Comparison of ENCODE assay signal across 8 cellular contexts in the genomic region with DNA sequence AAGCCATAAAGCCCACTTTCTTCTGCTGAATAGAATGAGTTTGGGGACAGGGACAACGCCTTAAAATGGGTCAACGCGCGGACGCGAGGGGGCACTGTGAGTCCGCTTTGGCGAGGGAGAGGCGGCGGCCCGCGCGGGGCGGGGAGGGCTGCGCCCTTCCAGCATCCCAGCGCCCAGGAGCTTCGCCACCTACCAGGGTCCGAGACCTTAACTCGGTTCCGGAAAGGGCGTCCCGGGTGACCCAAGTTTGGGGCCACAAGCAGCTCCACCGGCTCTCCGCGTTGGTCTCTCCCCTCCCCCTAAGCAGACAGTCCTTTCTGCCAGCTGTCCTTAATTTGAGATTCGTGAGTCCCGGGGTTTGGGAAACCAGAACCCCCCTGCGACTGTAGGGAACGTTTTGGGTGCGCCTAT. TPM values are rescaled to one million over a fixed set of nuclear protein-coding genes. Genes with fewer than 3 reads are reported as not detected.
DNase-seq lines count a peak whose midpoint lies in the region; ATAC-seq and TF ChIP-seq lines count a peak whose summit lies in the region.

No MANE protein-coding gene starts in this region.

- DNase-seq in DMS53 (lab: John Stamatoyannopoulos, UW) (peak; percentile 77), GM23338 (ENCODE audit: low spot score) (peak; percentile 75), NCI-H1105 (lab: John Stamatoyannopoulos, UW) (peak; percentile 38), mucosa of gallbladder (ENCODE audit: low spot score) (peak; percentile 74), superior temporal gyrus (ENCODE audit: extremely low spot score) (peak; percentile 75), immature natural killer cell (no peak)

- H3K79me2 ChIP-seq in GM23338 (replicated peaks; ENCODE audit: insufficient read depth): no peaks in the 10 kb centered on the region

- H3K9me2 ChIP-seq in GM23338 (ENCODE audit: insufficient read depth): no peaks in the 10 kb centered on the region

- H3K36me3 ChIP-seq in GM23338 (ENCODE audit: insufficient read depth): no peaks in the 10 kb centered on the region

- H3K9me3 Mint-ChIP-seq in GM23338 (no peaks in the 10 kb centered on the region), immature natural killer cell (peaks cover 0 to 3% (median 0%) of the 10 kb centered on the region in 6 donors)

- H3K27ac ChIP-seq in GM23338 (ENCODE audit: low read depth): no peak overlapping the region

- peak overlapping the region; percentile 62 for H3K4me3 ChIP-seq in GM23338
- peak overlapping the region; percentile 37 for H3K4me3 ChIP-seq in WI38 (ENCODE audit: low read depth, low read length)

- ATAC-seq in GM23338 (peak; percentile 52), esophagus mucosa (peak; percentile 64)

- H3K4me1 Mint-ChIP-seq in GM23338: peaks cover 29% of the 10 kb centered on the region
- H3K4me1 Mint-ChIP-seq in immature natural killer cell: no peaks in the 10 kb centered on the region

- H3K4me2 ChIP-seq in GM23338: peak overlapping the region; percentile 91

- peak; percentile 76 to 96 for TF ChIP-seq CTCF in GM23338 (conservative IDR thresholded peaks at IDR 0.05; ENCODE audit: low read depth in 2 of 2)
- peak; percentile 56 for TF ChIP-seq CTCF in WI38 (IDR thresholded peaks at IDR 0.05; ENCODE audit: low read depth, low read length)

- H3K36me3 Mint-ChIP-seq in GM23338 (ENCODE audit: low read depth): no peaks in the 10 kb centered on the region
- H3K36me3 Mint-ChIP-seq in immature natural killer cell: no peaks in the 10 kb centered on the region

- peaks cover 100% of the 10 kb centered on the region for H3K27me3 ChIP-seq in GM23338 (ENCODE audit: insufficient read depth)

- H3F3A ChIP-seq in GM23338 (replicated peaks; ENCODE audit: low read depth): peaks cover 5% of the 10 kb centered on the region; the same call in 1 of the 2 replicates

- H4K20me1 ChIP-seq in GM23338 (replicated peaks; ENCODE audit: insufficient read depth): peaks cover 24% of the 10 kb centered on the region

- no peak overlapping the region for H2AFZ ChIP-seq in GM23338

- peaks cover 90% of the 10 kb centered on the region for H3K27me3 Mint-ChIP-seq in GM23338 (ENCODE audit: insufficient read depth, low read depth, poor library complexity)
- H3K27me3 Mint-ChIP-seq in immature natural killer cell (ENCODE audit: low read depth in 3 of 3): peaks cover 10 to 21% (median 17%) of the 10 kb centered on the region in 3 donors

- H3K4me1 ChIP-seq in GM23338 (ENCODE audit: insufficient read depth): peaks cover 20% of the 10 kb centered on the region; the same call in 1 of the 2 replicates

- H3K4me3 Mint-ChIP-seq in GM23338 (peak overlapping the region; percentile 71), immature natural killer cell (peak overlapping the region in 1 of 5 donors; percentile 33)

- H3K27ac Mint-ChIP-seq in GM23338: no peak overlapping the region
- H3K27ac Mint-ChIP-seq in immature natural killer cell: no peak overlapping the region

TF ChIP-seq in GM23338, 12 proteins besides CTCF, POLR2A, EP300 and RAD21:
- no peak for TF ChIP-seq ZNF114 (CRISPR knock-in tag; IDR thresholded peaks at IDR 0.05)
- no peak for TF ChIP-seq STAT1 (IDR thresholded peaks at IDR 0.05; ENCODE audit: unreplicated experiment)
- no peak for TF ChIP-seq POLR2AphosphoS5 (IDR thresholded peaks at IDR 0.05; ENCODE audit: low read depth)
- no peak for TF ChIP-seq NANOG (IDR thresholded peaks at IDR 0.05; ENCODE audit: borderline replicate concordance)
- TF ChIP-seq, protein P1, sequence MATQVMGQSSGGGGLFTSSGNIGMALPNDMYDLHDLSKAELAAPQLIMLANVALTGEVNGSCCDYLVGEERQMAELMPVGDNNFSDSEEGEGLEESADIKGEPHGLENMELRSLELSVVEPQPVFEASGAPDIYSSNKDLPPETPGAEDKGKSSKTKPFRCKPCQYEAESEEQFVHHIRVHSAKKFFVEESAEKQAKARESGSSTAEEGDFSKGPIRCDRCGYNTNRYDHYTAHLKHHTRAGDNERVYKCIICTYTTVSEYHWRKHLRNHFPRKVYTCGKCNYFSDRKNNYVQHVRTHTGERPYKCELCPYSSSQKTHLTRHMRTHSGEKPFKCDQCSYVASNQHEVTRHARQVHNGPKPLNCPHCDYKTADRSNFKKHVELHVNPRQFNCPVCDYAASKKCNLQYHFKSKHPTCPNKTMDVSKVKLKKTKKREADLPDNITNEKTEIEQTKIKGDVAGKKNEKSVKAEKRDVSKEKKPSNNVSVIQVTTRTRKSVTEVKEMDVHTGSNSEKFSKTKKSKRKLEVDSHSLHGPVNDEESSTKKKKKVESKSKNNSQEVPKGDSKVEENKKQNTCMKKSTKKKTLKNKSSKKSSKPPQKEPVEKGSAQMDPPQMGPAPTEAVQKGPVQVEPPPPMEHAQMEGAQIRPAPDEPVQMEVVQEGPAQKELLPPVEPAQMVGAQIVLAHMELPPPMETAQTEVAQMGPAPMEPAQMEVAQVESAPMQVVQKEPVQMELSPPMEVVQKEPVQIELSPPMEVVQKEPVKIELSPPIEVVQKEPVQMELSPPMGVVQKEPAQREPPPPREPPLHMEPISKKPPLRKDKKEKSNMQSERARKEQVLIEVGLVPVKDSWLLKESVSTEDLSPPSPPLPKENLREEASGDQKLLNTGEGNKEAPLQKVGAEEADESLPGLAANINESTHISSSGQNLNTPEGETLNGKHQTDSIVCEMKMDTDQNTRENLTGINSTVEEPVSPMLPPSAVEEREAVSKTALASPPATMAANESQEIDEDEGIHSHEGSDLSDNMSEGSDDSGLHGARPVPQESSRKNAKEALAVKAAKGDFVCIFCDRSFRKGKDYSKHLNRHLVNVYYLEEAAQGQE (IDR thresholded peaks at IDR 0.05; ENCODE audit: unreplicated experiment): no peak
- TF ChIP-seq EZH2 (IDR thresholded peaks at IDR 0.05; ENCODE audit: low read depth, unreplicated experiment): no peak
- TF ChIP-seq EZH2phosphoT487 (IDR thresholded peaks at IDR 0.05; ENCODE audit: unreplicated experiment): no peak

RNA-seq across cellular contexts. Expression of a gene that starts 1.8 kb away (rescaled TPM):
- 0.03 and 0.08 TPM in 2 replicates for total RNA-seq in GM23338 (2014; rRNA removed; shearing (Covaris generic))
- 0.09 TPM in 1 of 2 replicates, not detected in the other for polyA plus RNA-seq in GM23338 (2016; fragmentation: Nextera tagmentation; extraction: Ambion mirVana)
- total RNA-seq in esophagus mucosa: 6.5 TPM
- total RNA-seq in mucosa of gallbladder: 7.3 TPM
- polyA plus RNA-seq in immature natural killer cell: not detected

Comparison
In these comparisons a context has a peak if more than half of its experiments do, and no peak if none do; other contexts are left out.
1. DNase-seq: peak in DMS53 (single experiment), GM23338 (single experiment), NCI-H1105 (single experiment), mucosa of gallbladder (single experiment) and superior temporal gyrus (single experiment); none in immature natural killer cell (0 of 3).